9 cellular contexts compared by ENCODE assay signal in the genomic region with DNA sequence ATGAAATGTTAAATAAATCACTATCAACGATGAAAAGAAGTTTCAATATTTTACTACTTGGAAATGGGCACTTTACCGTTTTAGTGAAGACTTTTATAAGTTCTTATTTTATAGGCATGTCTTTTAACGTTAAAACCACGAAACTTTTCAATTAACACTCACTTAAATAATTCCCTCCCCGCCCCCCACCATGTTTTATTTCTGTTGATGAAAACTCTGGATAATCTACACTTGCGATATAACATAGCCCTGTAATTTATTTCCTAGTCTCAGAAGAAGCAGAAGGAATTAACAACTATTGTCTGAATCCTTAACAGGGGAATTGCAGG. TPM values are rescaled to one million over a fixed set of nuclear protein-coding genes. Genes with fewer than 3 reads are reported as not detected.
DNase-seq lines count a peak whose midpoint lies in the region; ATAC-seq, FAIRE-seq and TF ChIP-seq lines count a peak whose summit lies in the region.
"Had no signal": no experiment of that assay in that cellular context is flagged by ENCODE, and none has a peak within 500 bp of the region (broad histone marks: within the 10 kb centered on the region; RNA-seq: fewer than 3 reads in every experiment).

No MANE protein-coding gene starts in this region.

- DNase-seq in activated T-cell treated with anti-CD3 and anti-CD28 coated beads, Interleukin-2, amount 50 U/mL, for 4 hours: no peak
- DNase-seq in activated T-cell treated with anti-CD3 and anti-CD28 coated beads for 4 hours (no peak), breast epithelium (ENCODE audit: low spot score in 2 of 2) (no peak), mesenchymal stem cell (no peak), thoracic aorta (ENCODE audit: low spot score) (no peak), D721Med (ENCODE audit: insufficient read length, low spot score) (no peak), COLO668 (lab: John Stamatoyannopoulos, UW; ENCODE audit: unreplicated experiment) (no peak)
- DNase-seq: NCI-H1092 had no signal

- H2AFZ ChIP-seq in mesenchymal stem cell (ENCODE audit: low read depth, low read length): no peak overlapping the region

- no peak overlapping the region for H3K4ac ChIP-seq in mesenchymal stem cell (ENCODE audit: low read depth in 1 of 2, low read length in 2 of 2)

- H3K9me3 Mint-ChIP-seq in activated T-cell treated with anti-CD3 and anti-CD28 coated beads, Interleukin-2, amount 50 U/mL, for 4 hours: peaks cover 45% of the 10 kb centered on the region

- H3K27ac ChIP-seq in breast epithelium (no peak overlapping the region), mesenchymal stem cell (ENCODE audit: low read length, poor library complexity, severe bottlenecking) (no peak overlapping the region), thoracic aorta (no peak overlapping the region)

- H3K18ac ChIP-seq in mesenchymal stem cell (ENCODE audit: low read depth in 1 of 2, low read length in 2 of 2): no peak overlapping the region

- intact Hi-C loops in breast epithelium (cut with DNase I; ENCODE audit: low total_unique reads): no loop called here

- H3K4me3 ChIP-seq in breast epithelium (peak overlapping the region in 2 of 3 donors; percentile 59 to 76), mesenchymal stem cell (ENCODE audit: insufficient read depth in 1 of 2, low read depth in 1 of 2, low read length in 2 of 2) (peak overlapping the region in 1 of 2 experiments; percentile 96), thoracic aorta (peak overlapping the region; percentile 75)

- H3K36me3 Mint-ChIP-seq in activated T-cell treated with anti-CD3 and anti-CD28 coated beads, Interleukin-2, amount 50 U/mL, for 4 hours (ENCODE audit: insufficient read depth): peaks cover 9% of the 10 kb centered on the region

- H2BK5ac ChIP-seq in mesenchymal stem cell (ENCODE audit: low read depth, low read length, poor library complexity, severe bottlenecking): no peak overlapping the region

- no peak overlapping the region for H2BK12ac ChIP-seq in mesenchymal stem cell (ENCODE audit: low read length in 2 of 2)

- no peak overlapping the region for H3K14ac ChIP-seq in mesenchymal stem cell (ENCODE audit: low read length in 2 of 2)

- peaks cover 3% of the 10 kb centered on the region for H3K27me3 Mint-ChIP-seq in activated T-cell treated with anti-CD3 and anti-CD28 coated beads, Interleukin-2, amount 50 U/mL, for 4 hours (ENCODE audit: low read depth)

- H3K9ac ChIP-seq in mesenchymal stem cell (ENCODE audit: low read length): peak overlapping the region; percentile 54

- H3K27me3 ChIP-seq in breast epithelium: no peaks in the 10 kb centered on the region
- no peaks in the 10 kb centered on the region for H3K27me3 ChIP-seq in mesenchymal stem cell (ENCODE audit: control insufficient read depth in 1 of 2, insufficient read depth in 1 of 2, low read length in 2 of 2)
- H3K27me3 ChIP-seq in thoracic aorta (replicated peaks; ENCODE audit: insufficient read depth): no peaks in the 10 kb centered on the region

- TF ChIP-seq CTCF in breast epithelium (IDR thresholded peaks at IDR 0.05) (no peak), thoracic aorta (IDR thresholded peaks at IDR 0.05) (no peak), D721Med (IDR thresholded peaks at IDR 0.05; ENCODE audit: insufficient read depth, missing control alignments) (no peak)

- no peak for ATAC-seq in activated T-cell treated with anti-CD3 and anti-CD28 coated beads, Interleukin-2, amount 50 U/mL, for 4 hours
- ATAC-seq in thoracic aorta (ENCODE audit: insufficient number of reproducible peaks, low FRiP score, low read depth) (no peak), GM19452 (IDR thresholded peaks at IDR 0.05; ENCODE audit: unreplicated experiment) (no peak)

- no peak overlapping the region for H4K8ac ChIP-seq in mesenchymal stem cell (ENCODE audit: low read length)

- WGBS in mesenchymal stem cell: 58% methylated on average over 4 of the region's 6 CpGs

- H3K4me2 ChIP-seq in mesenchymal stem cell (ENCODE audit: low read length, poor library complexity, severe bottlenecking): no peak overlapping the region

- peaks cover 9% of the 10 kb centered on the region for H3K4me1 Mint-ChIP-seq in activated T-cell treated with anti-CD3 and anti-CD28 coated beads, Interleukin-2, amount 50 U/mL, for 4 hours (ENCODE audit: low read depth)

- no peak overlapping the region for H3K23ac ChIP-seq in mesenchymal stem cell (ENCODE audit: low read length in 2 of 2)

- no peak overlapping the region for H2BK120ac ChIP-seq in mesenchymal stem cell (ENCODE audit: low read depth, low read length)

- TF ChIP-seq POLR2A in breast epithelium (IDR thresholded peaks at IDR 0.05): no peak

- no peak for FAIRE-seq in D721Med (lab: Jason Lieb, UNC)

- H3K79me1 ChIP-seq in mesenchymal stem cell (replicated peaks; ENCODE audit: low read length, poor library complexity, severe bottlenecking): no peaks in the 10 kb centered on the region

- no peak overlapping the region for H4K91ac ChIP-seq in mesenchymal stem cell (ENCODE audit: low read length)

- H3K4me1 ChIP-seq in breast epithelium (no peaks in the 10 kb centered on the region), mesenchymal stem cell (ENCODE audit: control insufficient read depth, insufficient read depth, low read depth, low read length) (no peaks in the 10 kb centered on the region), thoracic aorta (ENCODE audit: control insufficient read depth in 1 of 2, low read depth in 2 of 2) (peaks cover 0 to 4% of the 10 kb centered on the region in 2 donors)

- H3K4me3 Mint-ChIP-seq in activated T-cell treated with anti-CD3 and anti-CD28 coated beads, Interleukin-2, amount 50 U/mL, for 4 hours: peak overlapping the region; percentile 83

- H2BK15ac ChIP-seq in mesenchymal stem cell (ENCODE audit: low read depth, poor library complexity, severe bottlenecking): no peak overlapping the region

- H3K36me3 ChIP-seq in breast epithelium (no peaks in the 10 kb centered on the region), mesenchymal stem cell (ENCODE audit: control insufficient read depth in 1 of 2, insufficient read depth in 2 of 2, low read depth in 1 of 2, low read length in 2 of 2) (no peaks in the 10 kb centered on the region), thoracic aorta (no peaks in the 10 kb centered on the region)

- H2AK5ac ChIP-seq in mesenchymal stem cell (ENCODE audit: low read length, severe bottlenecking): no peak overlapping the region

- H3K9me3 ChIP-seq in breast epithelium (peaks cover 6 to 16% of the 10 kb centered on the region in 2 donors), mesenchymal stem cell (ENCODE audit: control insufficient read depth, low read length) (peaks cover 22% of the 10 kb centered on the region), thoracic aorta (peaks cover 9% of the 10 kb centered on the region)

RNA-seq across cellular contexts. Expression of a gene that starts 0.3 kb away (rescaled TPM):
- under 1 TPM; 0.19 to 0.35 (median 0.29) TPM for total RNA-seq in activated T-cell treated with anti-CD3 and anti-CD28 coated beads, Interleukin-2, amount 50 U/mL, for 4 hours
- total RNA-seq in breast epithelium (1 to 10 TPM; 1.6 to 7.3 (median 3.6) TPM), thoracic aorta (under 1 TPM; 0.27 to 0.28 TPM)
- polyA plus RNA-seq in mesenchymal stem cell (2013, experiment 1 of 2): 1.3 TPM
- 0.84 TPM for polyA plus RNA-seq in mesenchymal stem cell (2013, experiment 2 of 2)

RNA-seq across cellular contexts. Expression of a gene that starts 45.3 kb away (rescaled TPM):
- total RNA-seq in activated T-cell treated with anti-CD3 and anti-CD28 coated beads, Interleukin-2, amount 50 U/mL, for 4 hours: under 1 TPM in 1 of 3 donors, not detected in 2; 0.53 TPM
- total RNA-seq in breast epithelium (10 to 100 TPM in 2 of 3 donors, 1 to 10 TPM in 1; 3.8 to 13.0 (median 10.5) TPM), thoracic aorta (1 to 10 TPM; 4.7 to 5.0 TPM)
- 1.9 TPM for polyA plus RNA-seq in mesenchymal stem cell (2013, experiment 1 of 2)
- 1.8 TPM for polyA plus RNA-seq in mesenchymal stem cell (2013, experiment 2 of 2)

RNA-seq across cellular contexts. Expression of a gene that starts 46.5 kb away (rescaled TPM):
- under 1 TPM; 0.76 to 0.99 (median 0.95) TPM for total RNA-seq in activated T-cell treated with anti-CD3 and anti-CD28 coated beads, Interleukin-2, amount 50 U/mL, for 4 hours
- total RNA-seq in breast epithelium: 10 to 100 TPM in 1 of 3 donors, 1 to 10 TPM in 2; 1.3 to 13.5 (median 3.6) TPM
- 6.8 TPM for polyA plus RNA-seq in mesenchymal stem cell (2013, experiment 1 of 2)
- polyA plus RNA-seq in mesenchymal stem cell (2013, experiment 2 of 2): 6.9 TPM
- 1 to 10 TPM; 2.3 to 4.1 TPM for total RNA-seq in thoracic aorta
